8 cellular contexts compared by ENCODE assay signal in the genomic region with DNA sequence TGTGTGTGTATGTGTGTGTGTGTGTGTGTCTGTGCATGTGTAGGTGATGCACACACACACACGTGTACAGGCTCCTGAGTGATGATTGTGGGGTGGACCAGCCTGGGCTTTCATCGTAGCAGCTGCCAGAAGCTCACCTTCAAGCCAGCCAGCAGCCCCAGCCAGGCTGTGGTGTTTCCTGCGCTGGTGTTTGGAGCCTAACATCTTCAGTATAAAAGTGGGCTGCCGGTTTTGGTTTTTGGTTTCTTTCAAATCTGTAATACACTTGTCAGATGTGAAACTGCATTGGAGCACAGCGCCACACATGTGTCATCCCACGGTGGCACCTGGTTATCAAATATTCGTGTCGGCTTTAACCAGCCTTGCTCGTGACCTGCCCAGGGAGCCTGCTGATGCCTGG.
"Had no signal": no experiment of that assay in that cellular context is flagged by ENCODE, and none has a peak within 500 bp of the region (broad histone marks: within the 10 kb centered on the region; RNA-seq: fewer than 3 reads in every experiment).

No MANE protein-coding gene starts in this region.

- H3K4me2 ChIP-seq: GM23338 had no signal

- H3K27ac ChIP-seq: HL-60 had no signal

- H3K4me3 ChIP-seq: GM23338, HAP-1 had no signal

- H3K9me3 ChIP-seq: HAP-1 had no signal

- DNase-seq: H7, HFFc6, KBM-7 had no signal

- FAIRE-seq: HepG2 had no signal

- H2AFZ ChIP-seq: GM23338 had no signal

- H3K36me3 ChIP-seq: HAP-1 had no signal

- ATAC-seq: GM23338, HCT116, HepG2 had no signal

- H3K4me1 ChIP-seq: HAP-1 had no signal
